19 cellular contexts compared by ENCODE assay signal in genomic region chr22:23752750-23753149, GRCh38. TPM values are rescaled to one million over a fixed set of nuclear protein-coding genes. Genes with fewer than 3 reads are reported as not detected.
A peak's percentile ranks its signal among the peaks of the same experiment; 100 is the strongest.
DNase-seq lines count a peak whose midpoint lies in the region; ATAC-seq, FAIRE-seq and TF ChIP-seq lines count a peak whose summit lies in the region.
"Had no signal": no experiment of that assay in that cellular context is flagged by ENCODE, and none has a peak within 500 bp of the region (broad histone marks: within the 10 kb centered on the region; RNA-seq: fewer than 3 reads in every experiment).

No MANE protein-coding gene starts in this region.

- H3K4me1 Mint-ChIP-seq in Caco-2 (ENCODE audit: low read depth, unreplicated experiment), result peaks cover 11% of the 10 kb centered on the region
- H3K4me1 Mint-ChIP-seq in activated T-helper 1 cell treated with anti-CD3 and anti-CD28 coated beads, Interleukin-12 subunit alpha, Interleukin-12 subunit beta, Interleukin-2, Interleukin-4 antibody, amounts not matched to agents 30 ng/mL and 10 ng/mL and 1 ng/mL, durations not matched to agents 14 hours and 24 hours and 36 hours (ENCODE audit: low read depth), result peaks cover 12% of the 10 kb centered on the region
- H3K4me1 Mint-ChIP-seq in nephron progenitor cell, result peaks cover 41% of the 10 kb centered on the region

- BruUV-seq in Caco-2 (replicated peaks; lab: Mats Ljungman, UMichigan), result no TSS peak

- no peak for DNase-seq in Caco-2
- DNase-seq in activated T-helper 1 cell treated with anti-CD3 and anti-CD28 coated beads, Interleukin-12 subunit alpha, Interleukin-12 subunit beta, Interleukin-2, Interleukin-4 antibody, amounts not matched to agents 30 ng/mL and 10 ng/mL and 1 ng/mL, durations not matched to agents 14 hours and 24 hours and 36 hours (ENCODE audit: low spot score), result no peak
- DNase-seq in nephron progenitor cell, result no peak
- no peak for DNase-seq in Right ventricle myocardium inferior (ENCODE audit: missing footprints)
- DNase-seq in SIG-M5 treated with dmso at 0.1 percent for 504 hours (lab: John Stamatoyannopoulos, UW; ENCODE audit: unreplicated experiment), result no peak
- DNase-seq in HTR-8/SVneo (ENCODE audit: insufficient read length, low spot score), result no peak
- DNase-seq: activated CD4-positive, alpha-beta T cell treated with anti-CD3 and anti-CD28 coated beads, Interleukin-2, amount 50 U/mL, for 4 hours; activated naive CD4-positive, alpha-beta T cell; cerebellar nuclear complex; islet precursor cell; NCI-H510A; PC-9 had no signal

- ATAC-seq in GM19043 (IDR thresholded peaks at IDR 0.05; ENCODE audit: low read depth, unreplicated experiment) (peak; percentile 13), HG02623 (IDR thresholded peaks at IDR 0.05; ENCODE audit: unreplicated experiment) (no peak), Right ventricle myocardium inferior (no peak)

- no peaks in the 10 kb centered on the region for H3K36me3 ChIP-seq in Caco-2 (ENCODE audit: control insufficient read depth, insufficient read depth, low read length)
- H3K36me3 ChIP-seq: HAP-1 had no signal

- FAIRE-seq in HTR-8/SVneo (lab: Jason Lieb, UNC), result no peak

- H3K36me3 Mint-ChIP-seq in Caco-2 (ENCODE audit: insufficient read depth, unreplicated experiment) (no peaks in the 10 kb centered on the region), nephron progenitor cell (ENCODE audit: low read depth) (peaks cover 6% of the 10 kb centered on the region)
- peaks cover 2% of the 10 kb centered on the region for H3K36me3 Mint-ChIP-seq in activated T-helper 1 cell treated with anti-CD3 and anti-CD28 coated beads, Interleukin-12 subunit alpha, Interleukin-12 subunit beta, Interleukin-2, Interleukin-4 antibody, amounts not matched to agents 30 ng/mL and 10 ng/mL and 1 ng/mL, durations not matched to agents 14 hours and 24 hours and 36 hours (ENCODE audit: low read depth)

- H3K27me3 Mint-ChIP-seq in Caco-2 (ENCODE audit: insufficient read depth, unreplicated experiment), result no peaks in the 10 kb centered on the region
- H3K27me3 Mint-ChIP-seq in activated T-helper 1 cell treated with anti-CD3 and anti-CD28 coated beads, Interleukin-12 subunit alpha, Interleukin-12 subunit beta, Interleukin-2, Interleukin-4 antibody, amounts not matched to agents 30 ng/mL and 10 ng/mL and 1 ng/mL, durations not matched to agents 14 hours and 24 hours and 36 hours (ENCODE audit: insufficient read depth), result peaks cover 8% of the 10 kb centered on the region
- H3K27me3 Mint-ChIP-seq in nephron progenitor cell (ENCODE audit: low read depth, poor library complexity), result peaks cover 10% of the 10 kb centered on the region

- POLR2A ChIA-PET in Caco-2 (lab: Charles Lee), result no interaction called here

- peak overlapping the region; percentile 77 for H3K27ac Mint-ChIP-seq in Caco-2 (ENCODE audit: unreplicated experiment)
- no peak overlapping the region for H3K27ac Mint-ChIP-seq in activated T-helper 1 cell treated with anti-CD3 and anti-CD28 coated beads, Interleukin-12 subunit alpha, Interleukin-12 subunit beta, Interleukin-2, Interleukin-4 antibody, amounts not matched to agents 30 ng/mL and 10 ng/mL and 1 ng/mL, durations not matched to agents 14 hours and 24 hours and 36 hours
- no peak overlapping the region for H3K27ac Mint-ChIP-seq in nephron progenitor cell

- CTCF ChIA-PET in Caco-2 (lab: Charles Lee), result no interaction called here

- intact Hi-C loops in Caco-2 (cut with micrococcal nuclease; ENCODE audit: unreplicated experiment), result no loop called here
- intact Hi-C loops in activated T-helper 1 cell treated with anti-CD3 and anti-CD28 coated beads, Interleukin-12 subunit alpha, Interleukin-12 subunit beta, Interleukin-2, Interleukin-4 antibody, amounts not matched to agents 30 ng/mL and 10 ng/mL and 1 ng/mL, durations not matched to agents 14 hours and 24 hours and 36 hours (cut with micrococcal nuclease), result loop anchor here (5.0 kb wide), 1 partner anchor 35 kb away; the partner anchor contains the start of gene SMARCB1
- intact Hi-C loops in Right ventricle myocardium inferior (cut with DNase I), result no loop called here

- no peak for TF ChIP-seq CTCF in Caco-2 (IDR thresholded peaks at IDR 0.05; ENCODE audit: insufficient read depth in 1 of 2, low read depth in 1 of 2, low read length in 1 of 2, severe bottlenecking in 1 of 2, unreplicated experiment in 1 of 2)
- TF ChIP-seq CTCF in nephron progenitor cell (IDR thresholded peaks at IDR 0.05), result no peak

- H3K27me3 ChIP-seq in Caco-2 (replicated peaks; ENCODE audit: control insufficient read depth, insufficient read depth, low read length), result no peaks in the 10 kb centered on the region

- 0 out of 2 replicates have a peak, but pooled peaks cover 3% of the 10 kb centered on the region for H3K4me1 ChIP-seq in Caco-2

- H3K9me3 Mint-ChIP-seq in Caco-2 (ENCODE audit: unreplicated experiment), result no peaks in the 10 kb centered on the region
- H3K9me3 Mint-ChIP-seq in activated T-helper 1 cell treated with anti-CD3 and anti-CD28 coated beads, Interleukin-12 subunit alpha, Interleukin-12 subunit beta, Interleukin-2, Interleukin-4 antibody, amounts not matched to agents 30 ng/mL and 10 ng/mL and 1 ng/mL, durations not matched to agents 14 hours and 24 hours and 36 hours, result no peaks in the 10 kb centered on the region
- no peaks in the 10 kb centered on the region for H3K9me3 Mint-ChIP-seq in nephron progenitor cell

- peak overlapping the region; percentile 89 for H3K4me3 Mint-ChIP-seq in Caco-2 (ENCODE audit: unreplicated experiment)
- peak overlapping the region; percentile 58 for H3K4me3 Mint-ChIP-seq in activated T-helper 1 cell treated with anti-CD3 and anti-CD28 coated beads, Interleukin-12 subunit alpha, Interleukin-12 subunit beta, Interleukin-2, Interleukin-4 antibody, amounts not matched to agents 30 ng/mL and 10 ng/mL and 1 ng/mL, durations not matched to agents 14 hours and 24 hours and 36 hours
- peak overlapping the region; percentile 81 for H3K4me3 Mint-ChIP-seq in nephron progenitor cell

- no peak overlapping the region for H3K4me3 ChIP-seq in Caco-2 (ENCODE audit: low read depth, low read length)
- H3K4me3 ChIP-seq: HAP-1 had no signal

- no peaks in the 10 kb centered on the region for H3K9me3 ChIP-seq in Caco-2
- H3K9me3 ChIP-seq: HAP-1 had no signal

RNA-seq across cellular contexts. Expression of gene VPREB3, which starts 1.5 kb away (rescaled TPM):
- not detected in 2 replicates for total RNA-seq in Caco-2 (2022)
- total RNA-seq in activated T-helper 1 cell treated with anti-CD3 and anti-CD28 coated beads, Interleukin-12 subunit alpha, Interleukin-12 subunit beta, Interleukin-2, Interleukin-4 antibody, amounts not matched to agents 30 ng/mL and 10 ng/mL and 1 ng/mL, durations not matched to agents 14 hours and 24 hours and 36 hours, result not detected in 2 replicates
- 0.43 TPM for total RNA-seq in Right ventricle myocardium inferior
- total RNA-seq: G401; glomerular endothelial cell; T-helper 1 cell treated with Interleukin-12 subunit alpha and Interleukin-12 subunit beta and Interleukin-4 antibody, amounts not matched to agents 30 ng/mL and 1 ng/mL, for 36 hours; urinary bladder had no signal

RNA-seq across cellular contexts. Expression of gene ZNF70, which starts 1.8 kb away (rescaled TPM):
- total RNA-seq in Caco-2 (2022) (5.4 and 5.8 TPM in 2 replicates), Right ventricle myocardium inferior (3.2 TPM)
- total RNA-seq in activated T-helper 1 cell treated with anti-CD3 and anti-CD28 coated beads, Interleukin-12 subunit alpha, Interleukin-12 subunit beta, Interleukin-2, Interleukin-4 antibody, amounts not matched to agents 30 ng/mL and 10 ng/mL and 1 ng/mL, durations not matched to agents 14 hours and 24 hours and 36 hours, result 2.1 and 2.2 TPM in 2 replicates
- total RNA-seq: G401 had no signal

RNA-seq across cellular contexts. Expression of gene C22orf15, which starts 10.0 kb away (rescaled TPM):
- total RNA-seq in Caco-2 (2022) (not detected in 2 replicates), Right ventricle myocardium inferior (not detected)
- 0.29 and 0.49 TPM in 2 replicates for total RNA-seq in activated T-helper 1 cell treated with anti-CD3 and anti-CD28 coated beads, Interleukin-12 subunit alpha, Interleukin-12 subunit beta, Interleukin-2, Interleukin-4 antibody, amounts not matched to agents 30 ng/mL and 10 ng/mL and 1 ng/mL, durations not matched to agents 14 hours and 24 hours and 36 hours
- total RNA-seq: G401, PC-9 had no signal

RNA-seq across cellular contexts. Expression of gene CHCHD10, which starts 15.0 kb away (rescaled TPM):
- 178 and 189 TPM in 2 replicates for total RNA-seq in Caco-2 (2022)
- total RNA-seq in activated T-helper 1 cell treated with anti-CD3 and anti-CD28 coated beads, Interleukin-12 subunit alpha, Interleukin-12 subunit beta, Interleukin-2, Interleukin-4 antibody, amounts not matched to agents 30 ng/mL and 10 ng/mL and 1 ng/mL, durations not matched to agents 14 hours and 24 hours and 36 hours, result 89.1 and 96.4 TPM in 2 replicates
- total RNA-seq in Right ventricle myocardium inferior, result 1,642 TPM
- total RNA-seq: G401 had no signal

RNA-seq across cellular contexts. Expression of gene MMP11, which starts 19.9 kb away (rescaled TPM):
- total RNA-seq in Caco-2 (2022) (11.3 and 11.6 TPM in 2 replicates), Right ventricle myocardium inferior (28.0 TPM)
- 0.34 and 0.69 TPM in 2 replicates for total RNA-seq in activated T-helper 1 cell treated with anti-CD3 and anti-CD28 coated beads, Interleukin-12 subunit alpha, Interleukin-12 subunit beta, Interleukin-2, Interleukin-4 antibody, amounts not matched to agents 30 ng/mL and 10 ng/mL and 1 ng/mL, durations not matched to agents 14 hours and 24 hours and 36 hours
- total RNA-seq: G401 had no signal
